38 cellular contexts compared by ENCODE assay signal in genomic region chr2:44884677-44885076, GRCh38. TPM values are rescaled to one million over a fixed set of nuclear protein-coding genes. Genes with fewer than 3 reads are reported as not detected.
"Had no signal": no experiment of that assay in that cellular context is flagged by ENCODE, and none has a peak within 500 bp of the region (broad histone marks: within the 10 kb centered on the region; RNA-seq: fewer than 3 reads in every experiment).

No MANE protein-coding gene starts in this region.

- H3K9me3 ChIP-seq: ascending aorta had no signal

- H3K9me3 Mint-ChIP-seq: activated CD4-positive, alpha-beta T cell treated with anti-CD3 and anti-CD28 coated beads, Interleukin-2, amount 10 ng/mL, durations not matched to agents 7 days and 5 days; activated naive CD4-positive, alpha-beta T cell treated with anti-CD3 and anti-CD28 coated beads, Interleukin-2, amount 10 ng/mL, durations not matched to agents 7 days and 5 days; activated naive CD4-positive, alpha-beta T cell treated with anti-CD3 and anti-CD28 coated beads, Interleukin-2, amount 50 U/mL, for 24 hours; activated naive CD8-positive, alpha-beta T cell treated with anti-CD3 and anti-CD28 coated beads, Interleukin-2, amount 10 ng/mL, durations not matched to agents 7 days and 5 days; activated naive CD8-positive, alpha-beta T cell treated with anti-CD3 and anti-CD28 coated beads, Interleukin-2, amount 50 U/mL, for 24 hours; activated T-cell treated with anti-CD3 and anti-CD28 coated beads, Interleukin-2, amount 50 U/mL, for 24 hours; activated T-helper 2 cell treated with anti-CD3 and anti-CD28 coated beads, Interferon-gamma antibody, Interleukin-2, Interleukin-4, amounts not matched to agents 10 μg/mL and 5 μg/mL and 100 μg/mL, durations not matched to agents 14 hours and 24 hours and 36 hours; brain; central memory CD8-positive, alpha-beta T cell; T-helper 1 cell treated with Interleukin-12 subunit alpha and Interleukin-12 subunit beta and Interleukin-4 antibody, amounts not matched to agents 30 μg/mL and 1 μg/mL, for 36 hours had no signal

- H3K36me3 ChIP-seq: ascending aorta, cardiac muscle cell had no signal

- FAIRE-seq: bronchial epithelial cell, TTC549 had no signal

- H3K4me3 Mint-ChIP-seq: activated B cell treated with CpG ODN at 0.5 μM for 24 hours; activated CD4-positive, alpha-beta memory T cell treated with anti-CD3 and anti-CD28 coated beads, Interleukin-2, amount 10 ng/mL, durations not matched to agents 7 days and 5 days; activated CD4-positive, alpha-beta T cell treated with anti-CD3 and anti-CD28 coated beads for 36 hours; activated CD4-positive, alpha-beta T cell treated with anti-CD3 and anti-CD28 coated beads, Interleukin-2, amount 10 ng/mL, durations not matched to agents 7 days and 5 days; activated CD8-positive, alpha-beta memory T cell treated with anti-CD3 and anti-CD28 coated beads, Interleukin-2, amount 10 ng/mL, durations not matched to agents 7 days and 5 days; activated CD8-positive, alpha-beta T cell treated with anti-CD3 and anti-CD28 coated beads, Interleukin-2, amount 10 ng/mL, durations not matched to agents 7 days and 5 days; activated naive CD4-positive, alpha-beta T cell treated with anti-CD3 and anti-CD28 coated beads, Interleukin-2, amount 10 ng/mL, durations not matched to agents 7 days and 5 days; activated naive CD4-positive, alpha-beta T cell treated with anti-CD3 and anti-CD28 coated beads, Interleukin-2, amount 50 U/mL, for 24 hours; activated naive CD8-positive, alpha-beta T cell; activated naive CD8-positive, alpha-beta T cell treated with anti-CD3 and anti-CD28 coated beads, Interleukin-2, amount 10 ng/mL, durations not matched to agents 7 days and 5 days; activated naive CD8-positive, alpha-beta T cell treated with anti-CD3 and anti-CD28 coated beads, Interleukin-2, amount 50 U/mL, for 24 hours; activated T-cell treated with anti-CD3 and anti-CD28 coated beads, Interleukin-2, amount 50 U/mL, for 24 hours; brain; central memory CD8-positive, alpha-beta T cell; T-helper 1 cell treated with Interleukin-12 subunit alpha and Interleukin-12 subunit beta and Interleukin-4 antibody, amounts not matched to agents 30 μg/mL and 1 μg/mL, for 36 hours; T-helper 2 cell treated with Interferon-gamma antibody and Interleukin-4, amounts not matched to agents 5 μg/mL and 100 μg/mL, for 36 hours had no signal

- H3K4me1 Mint-ChIP-seq: activated B cell treated with CpG ODN at 0.5 μM for 24 hours; activated CD4-positive, alpha-beta memory T cell treated with anti-CD3 and anti-CD28 coated beads, Interleukin-2, amount 10 ng/mL, durations not matched to agents 7 days and 5 days; activated CD4-positive, alpha-beta T cell treated with anti-CD3 and anti-CD28 coated beads for 36 hours; activated CD4-positive, alpha-beta T cell treated with anti-CD3 and anti-CD28 coated beads, Interleukin-2, amount 10 ng/mL, durations not matched to agents 7 days and 5 days; activated CD8-positive, alpha-beta memory T cell treated with anti-CD3 and anti-CD28 coated beads, Interleukin-2, amount 10 ng/mL, durations not matched to agents 7 days and 5 days; activated naive CD4-positive, alpha-beta T cell treated with anti-CD3 and anti-CD28 coated beads, Interleukin-2, amount 10 ng/mL, durations not matched to agents 7 days and 5 days; activated naive CD4-positive, alpha-beta T cell treated with anti-CD3 and anti-CD28 coated beads, Interleukin-2, amount 50 U/mL, for 24 hours; activated naive CD8-positive, alpha-beta T cell treated with anti-CD3 and anti-CD28 coated beads, Interleukin-2, amount 10 ng/mL, durations not matched to agents 7 days and 5 days; activated naive CD8-positive, alpha-beta T cell treated with anti-CD3 and anti-CD28 coated beads, Interleukin-2, amount 50 U/mL, for 24 hours; brain; central memory CD8-positive, alpha-beta T cell had no signal

- H3K27me3 Mint-ChIP-seq: activated CD4-positive, alpha-beta T cell treated with anti-CD3 and anti-CD28 coated beads, Interleukin-2, amount 10 ng/mL, durations not matched to agents 7 days and 5 days had no signal

- H3K36me3 Mint-ChIP-seq: activated CD8-positive, alpha-beta memory T cell treated with anti-CD3 and anti-CD28 coated beads, Interleukin-2, amount 10 ng/mL, durations not matched to agents 7 days and 5 days; activated naive CD4-positive, alpha-beta T cell treated with anti-CD3 and anti-CD28 coated beads, Interleukin-2, amount 10 ng/mL, durations not matched to agents 7 days and 5 days; activated naive CD4-positive, alpha-beta T cell treated with anti-CD3 and anti-CD28 coated beads, Interleukin-2, amount 50 U/mL, for 24 hours; activated naive CD8-positive, alpha-beta T cell; activated naive CD8-positive, alpha-beta T cell treated with anti-CD3 and anti-CD28 coated beads, Interleukin-2, amount 10 ng/mL, durations not matched to agents 7 days and 5 days; brain had no signal

- H3K27me3 ChIP-seq: ascending aorta had no signal

- H3K4me3 ChIP-seq: ascending aorta, cardiac muscle cell had no signal

- H3K27ac Mint-ChIP-seq: activated B cell treated with CpG ODN at 0.5 μM for 24 hours; activated CD4-positive, alpha-beta memory T cell treated with anti-CD3 and anti-CD28 coated beads, Interleukin-2, amount 10 ng/mL, durations not matched to agents 7 days and 5 days; activated CD4-positive, alpha-beta T cell treated with anti-CD3 and anti-CD28 coated beads for 36 hours; activated CD4-positive, alpha-beta T cell treated with anti-CD3 and anti-CD28 coated beads, Interleukin-2, amount 10 ng/mL, durations not matched to agents 7 days and 5 days; activated CD8-positive, alpha-beta memory T cell treated with anti-CD3 and anti-CD28 coated beads, Interleukin-2, amount 10 ng/mL, durations not matched to agents 7 days and 5 days; activated CD8-positive, alpha-beta T cell treated with anti-CD3 and anti-CD28 coated beads, Interleukin-2, amount 10 ng/mL, durations not matched to agents 7 days and 5 days; activated naive CD4-positive, alpha-beta T cell treated with anti-CD3 and anti-CD28 coated beads, Interleukin-2, amount 10 ng/mL, durations not matched to agents 7 days and 5 days; activated naive CD4-positive, alpha-beta T cell treated with anti-CD3 and anti-CD28 coated beads, Interleukin-2, amount 50 U/mL, for 24 hours; activated naive CD8-positive, alpha-beta T cell; activated naive CD8-positive, alpha-beta T cell treated with anti-CD3 and anti-CD28 coated beads, Interleukin-2, amount 10 ng/mL, durations not matched to agents 7 days and 5 days; activated naive CD8-positive, alpha-beta T cell treated with anti-CD3 and anti-CD28 coated beads, Interleukin-2, amount 50 U/mL, for 24 hours; activated T-cell treated with anti-CD3 and anti-CD28 coated beads, Interleukin-2, amount 50 U/mL, for 24 hours; activated T-helper 2 cell treated with anti-CD3 and anti-CD28 coated beads, Interferon-gamma antibody, Interleukin-2, Interleukin-4, amounts not matched to agents 10 μg/mL and 5 μg/mL and 100 μg/mL, durations not matched to agents 14 hours and 24 hours and 36 hours; brain; T-helper 1 cell treated with Interleukin-12 subunit alpha and Interleukin-12 subunit beta and Interleukin-4 antibody, amounts not matched to agents 30 μg/mL and 1 μg/mL, for 36 hours; T-helper 2 cell treated with Interferon-gamma antibody and Interleukin-4, amounts not matched to agents 5 μg/mL and 100 μg/mL, for 36 hours had no signal

- ATAC-seq: activated CD4-positive, alpha-beta T cell treated with anti-CD3 and anti-CD28 coated beads for 36 hours; activated CD8-positive, alpha-beta memory T cell treated with anti-CD3 and anti-CD28 coated beads, Interleukin-2, amount 10 ng/mL, durations not matched to agents 7 days and 5 days; activated CD8-positive, alpha-beta T cell treated with anti-CD3 and anti-CD28 coated beads, Interleukin-2, amount 10 ng/mL, durations not matched to agents 7 days and 5 days; activated naive CD8-positive, alpha-beta T cell treated with anti-CD3 and anti-CD28 coated beads, Interleukin-2, amount 50 U/mL, for 24 hours had no signal

- H3K4me1 ChIP-seq: ascending aorta had no signal

- DNase-seq: activated B cell treated with CpG ODN at 0.5 μM for 24 hours; activated CD4-positive, alpha-beta memory T cell treated with anti-CD3 and anti-CD28 coated beads, Interleukin-2, amount 10 ng/mL, durations not matched to agents 7 days and 5 days; activated CD4-positive, alpha-beta T cell treated with anti-CD3 and anti-CD28 coated beads for 36 hours; activated CD4-positive, alpha-beta T cell treated with anti-CD3 and anti-CD28 coated beads for 48 hours; activated CD4-positive, alpha-beta T cell treated with anti-CD3 and anti-CD28 coated beads, Interleukin-2, amount 10 ng/mL, durations not matched to agents 7 days and 5 days; activated CD4-positive, alpha-beta T cell treated with anti-CD3 and anti-CD28 coated beads, Interleukin-2, amount 50 U/mL, for 48 hours; activated CD4-positive, CD25-positive, alpha-beta regulatory T cell treated with anti-CD3 and anti-CD28 coated beads, Interleukin-2, amount 50 U/mL, for 72 hours; activated CD8-positive, alpha-beta memory T cell treated with anti-CD3 and anti-CD28 coated beads for 24 hours; activated CD8-positive, alpha-beta memory T cell treated with anti-CD3 and anti-CD28 coated beads, Interleukin-2, amount 10 ng/mL, durations not matched to agents 7 days and 5 days; activated CD8-positive, alpha-beta memory T cell treated with anti-CD3 and anti-CD28 coated beads, Interleukin-2, amount 50 U/mL, for 48 hours; activated CD8-positive, alpha-beta T cell treated with anti-CD3 and anti-CD28 coated beads, Interleukin-2, amount 10 ng/mL, durations not matched to agents 7 days and 5 days; activated effector memory CD4-positive, alpha-beta T cell treated with Interleukin-2 at 50 U/mL for 16 hours; activated gamma-delta T cell; activated naive CD4-positive, alpha-beta T cell treated with anti-CD3 and anti-CD28 coated beads, Interleukin-2, amount 10 ng/mL, durations not matched to agents 7 days and 5 days; activated naive CD4-positive, alpha-beta T cell treated with Interleukin-2 at 50 U/mL for 16 hours; activated naive CD8-positive, alpha-beta T cell treated with anti-CD3 and anti-CD28 coated beads, Interleukin-2, amount 10 ng/mL, durations not matched to agents 7 days and 5 days; activated naive CD8-positive, alpha-beta T cell treated with anti-CD3 and anti-CD28 coated beads, Interleukin-2, amount 50 U/mL, for 24 hours; activated T-cell treated with anti-CD3 and anti-CD28 coated beads, Interleukin-2, amount 50 U/mL, for 24 hours; activated T-cell treated with anti-CD3 and anti-CD28 coated beads, Interleukin-2, amount 50 U/mL, for 48 hours; amygdala; anterior cingulate cortex; caudate nucleus; cerebellar nuclear complex; T-helper 1 cell; T-helper 2 cell; T-helper 9 cell had no signal

- H3K27ac ChIP-seq: ascending aorta, cardiac muscle cell, VCaP had no signal

RNA-seq across cellular contexts. Expression of gene SIX3, which starts 56.8 kb away (rescaled TPM):
- total RNA-seq: activated B cell treated with CpG ODN at 0.5 μM for 24 hours; activated CD4-positive, alpha-beta T cell treated with anti-CD3 and anti-CD28 coated beads for 36 hours; activated CD4-positive, alpha-beta T cell treated with anti-CD3 and anti-CD28 coated beads, Interleukin-2, amount 10 ng/mL, durations not matched to agents 7 days and 5 days; activated naive CD8-positive, alpha-beta T cell treated with anti-CD3 and anti-CD28 coated beads, Interleukin-2, amount 10 ng/mL, durations not matched to agents 7 days and 5 days; ascending aorta; bronchial epithelial cell; cardiac muscle cell had no signal
- polyA plus RNA-seq: cardiac muscle cell had no signal
